26 cellular contexts compared by ENCODE assay signal in genomic region chr11:116618461-116618860, GRCh38.
"Had no signal": no experiment of that assay in that cellular context is flagged by ENCODE, and none has a peak within 500 bp of the region (broad histone marks: within the 10 kb centered on the region; RNA-seq: fewer than 3 reads in every experiment).

No MANE protein-coding gene starts in this region.

- H3K36me3 Mint-ChIP-seq: natural killer cell treated with Interleukin-12 subunit alpha and Interleukin-12 subunit beta and Interleukin-15 and Interleukin-18, amount 100 ng/mL, for 72 hours; stimulated activated naive B cell treated with anti-CD40 and anti-IgM and Interleukin-4, amounts not matched to agents 10 μg/mL and 1 μg/mL and 100 μg/mL, for 72 hours had no signal

- DNase-seq: dorsolateral prefrontal cortex; effector CD8-positive, alpha-beta T cell; foreskin keratinocyte; heart right ventricle; hippocampal formation; kidney glomerular epithelial cell; left colon; left ventricle myocardium superior; lower lobe of right lung; small intestine; stimulated activated CD4-positive, alpha-beta T cell treated with anti-CD3 and anti-CD28 coated beads, Interleukin-15, amount 100 ng/mL, for 24 hours; stimulated activated CD4-positive, alpha-beta T cell treated with anti-CD3 and anti-CD28 coated beads, Interleukin-2, amount 100 ng/mL, for 48 hours; stimulated activated naive B cell treated with anti-CD40 and anti-IgM and Interleukin-4, amounts not matched to agents 10 μg/mL and 1 μg/mL and 100 μg/mL, for 72 hours; upper lobe of right lung had no signal

- H3K4me3 ChIP-seq: dorsolateral prefrontal cortex, esophagus muscularis mucosa, gastroesophageal sphincter, heart right ventricle, lower lobe of right lung, right lobe of liver, thoracic aorta, tibial nerve, upper lobe of right lung, vagina had no signal

- H3K9me3 Mint-ChIP-seq: natural killer cell treated with Interleukin-12 subunit alpha and Interleukin-12 subunit beta and Interleukin-15 and Interleukin-18, amount 100 ng/mL, for 72 hours had no signal

- H3K36me3 ChIP-seq: esophagus muscularis mucosa, gastroesophageal sphincter, heart right ventricle, lower lobe of right lung, neutrophil, right lobe of liver, thoracic aorta, tibial nerve, upper lobe of right lung, vagina had no signal

- H3K4me3 Mint-ChIP-seq: natural killer cell treated with Interleukin-12 subunit alpha and Interleukin-12 subunit beta and Interleukin-15 and Interleukin-18, amount 100 ng/mL, for 72 hours; neural crest cell; stimulated activated naive B cell treated with anti-CD40 and anti-IgM and Interleukin-4, amounts not matched to agents 10 μg/mL and 1 μg/mL and 100 μg/mL, for 72 hours; stimulated activated naive CD8-positive, alpha-beta T cell treated with anti-CD3 and anti-CD28 coated beads, Interleukin-15, Interleukin-2, amounts not matched to agents 100 ng/mL and 50 ng/mL, for 24 hours had no signal

- H3K27ac ChIP-seq: dorsolateral prefrontal cortex, esophagus muscularis mucosa, foreskin keratinocyte, gastroesophageal sphincter, heart right ventricle, lower lobe of right lung, neutrophil, parathyroid adenoma, right lobe of liver, thoracic aorta, tibial nerve, upper lobe of right lung, vagina had no signal

- ATAC-seq: foreskin keratinocyte; gastroesophageal sphincter; heart right ventricle; left colon; left ventricle myocardium superior; lower lobe of right lung; natural killer cell treated with Interleukin-12 subunit alpha and Interleukin-12 subunit beta and Interleukin-15 and Interleukin-18, amount 100 ng/mL, for 72 hours; right lobe of liver; stimulated activated naive B cell treated with anti-CD40 and anti-IgM and Interleukin-4, amounts not matched to agents 10 μg/mL and 1 μg/mL and 100 μg/mL, for 72 hours; upper lobe of right lung had no signal

- H3K27me3 ChIP-seq: neutrophil, right lobe of liver, tibial nerve, upper lobe of right lung, vagina had no signal

- H3K9me3 ChIP-seq: esophagus muscularis mucosa, heart right ventricle, lower lobe of right lung, neutrophil, right lobe of liver, thoracic aorta, upper lobe of right lung, vagina had no signal

- H3K4me1 ChIP-seq: esophagus muscularis mucosa, foreskin keratinocyte, gastroesophageal sphincter, heart right ventricle, lower lobe of right lung, parathyroid adenoma, right lobe of liver, tibial nerve, upper lobe of right lung, vagina had no signal

- H3K9ac ChIP-seq: parathyroid adenoma had no signal

- H3K27ac Mint-ChIP-seq: natural killer cell treated with Interleukin-12 subunit alpha and Interleukin-12 subunit beta and Interleukin-15 and Interleukin-18, amount 100 ng/mL, for 72 hours; progenitor cell of endocrine pancreas; stimulated activated naive B cell treated with anti-CD40 and anti-IgM and Interleukin-4, amounts not matched to agents 10 μg/mL and 1 μg/mL and 100 μg/mL, for 72 hours; stimulated activated naive CD8-positive, alpha-beta T cell treated with anti-CD3 and anti-CD28 coated beads, Interleukin-15, Interleukin-2, amounts not matched to agents 100 ng/mL and 50 ng/mL, for 24 hours had no signal

- H3K4me1 Mint-ChIP-seq: neural crest cell had no signal
